ENCODE assay signal across 21 cellular contexts in genomic region chr7:99788554-99788953, GRCh38. TPM values are rescaled to one million over a fixed set of nuclear protein-coding genes. Genes with fewer than 3 reads are reported as not detected.
DNase-seq lines count a peak whose midpoint lies in the region; ATAC-seq and TF ChIP-seq lines count a peak whose summit lies in the region.
"Had no signal": no experiment of that assay in that cellular context is flagged by ENCODE, and none has a peak within 500 bp of the region (broad histone marks: within the 10 kb centered on the region; RNA-seq: fewer than 3 reads in every experiment).

No MANE protein-coding gene starts in this region.

- H3K4me3 Mint-ChIP-seq in activated naive CD4-positive, alpha-beta T cell treated with anti-CD3 and anti-CD28 coated beads for 36 hours: no peak overlapping the region
- H3K4me3 Mint-ChIP-seq: CD4-positive, alpha-beta T cell; GM23338; neural progenitor cell had no signal

- peak overlapping the region; percentile 72 for H3K27ac Mint-ChIP-seq in activated naive CD4-positive, alpha-beta T cell treated with anti-CD3 and anti-CD28 coated beads for 36 hours
- H3K27ac Mint-ChIP-seq: CD4-positive, alpha-beta T cell; GM23338; neural progenitor cell had no signal

- H3K27me3 ChIP-seq in gastrocnemius medialis: no peaks in the 10 kb centered on the region
- H3K27me3 ChIP-seq: neural progenitor cell, stomach had no signal

- peak; percentile 63 for DNase-seq in activated naive CD4-positive, alpha-beta T cell treated with anti-CD3 and anti-CD28 coated beads for 36 hours
- no peak for DNase-seq in activated naive CD4-positive, alpha-beta T cell (lab: John Stamatoyannopoulos, UW)
- DNase-seq in GM19240 (ENCODE audit: insufficient read length, low spot score) (peak; percentile 6), dermis blood vessel endothelial cell (peak; percentile 12), skeletal muscle cell (ENCODE audit: low read depth) (peak; percentile 21), gastrocnemius medialis (no peak), germinal center (ENCODE audit: low spot score) (no peak)
- DNase-seq: activated CD8-positive, alpha-beta memory T cell treated with anti-CD3 and anti-CD28 coated beads for 24 hours; CD4-positive, alpha-beta T cell; hypothalamus; NCI-H187; NK-92 treated with Interleukin-12 subunit alpha and Interleukin-12 subunit beta, amount 100 ng/mL, for 24 hours; stomach had no signal

- H3K4me1 Mint-ChIP-seq in activated naive CD4-positive, alpha-beta T cell treated with anti-CD3 and anti-CD28 coated beads for 36 hours (ENCODE audit: low read depth): peaks cover 37% of the 10 kb centered on the region
- H3K4me1 Mint-ChIP-seq: GM23338, neural progenitor cell had no signal

- no peak for TF ChIP-seq POLR2A in gastrocnemius medialis (IDR thresholded peaks at IDR 0.05)

- TF ChIP-seq CTCF in gastrocnemius medialis (IDR thresholded peaks at IDR 0.05 in 4 of 5, conservative IDR thresholded peaks at IDR 0.05 in 1 of 5): no peak

- H3K36me3 ChIP-seq in gastrocnemius medialis: no peaks in the 10 kb centered on the region
- H3K36me3 ChIP-seq: neural progenitor cell, prostate gland, stomach had no signal

- no peak overlapping the region for H3K4me3 ChIP-seq in skeletal muscle cell (ENCODE audit: low read depth, low read length)
- H3K4me3 ChIP-seq in gastrocnemius medialis: no peak overlapping the region
- H3K4me3 ChIP-seq: GM23338, neural progenitor cell, prostate gland, stomach had no signal

- peaks cover 2% of the 10 kb centered on the region for H3K27me3 Mint-ChIP-seq in activated naive CD4-positive, alpha-beta T cell treated with anti-CD3 and anti-CD28 coated beads for 36 hours (ENCODE audit: low read depth)

- CTCF ChIA-PET in activated naive CD4-positive, alpha-beta T cell treated with anti-CD3 and anti-CD28 coated beads for 36 hours (lab: Charles Lee): interaction anchor here (0.7 to 1.6 kb wide), 3 partner anchors 11 to 156 kb away, joined by 3 to 6 read pairs (median 5); no protein-coding TSS in a partner anchor

- no peak for ATAC-seq in HG03095 (IDR thresholded peaks at IDR 0.05; ENCODE audit: unreplicated experiment)
- ATAC-seq in gastrocnemius medialis: no peak
- ATAC-seq: GM23338 had no signal

- H3K4me1 ChIP-seq in gastrocnemius medialis: peaks cover 21 to 33% of the 10 kb centered on the region in 2 donors
- H3K4me1 ChIP-seq: neural progenitor cell, prostate gland, stomach had no signal

- in situ Hi-C loops in gastrocnemius medialis (cut with MboI; ENCODE audit: low sequenced_read_pairs in 4 of 4): no loop called here

- no peak overlapping the region for H3K27ac ChIP-seq in gastrocnemius medialis
- H3K27ac ChIP-seq: HL-60, neural progenitor cell, prostate gland, RWPE1, stomach had no signal

- H3K9me3 Mint-ChIP-seq in activated naive CD4-positive, alpha-beta T cell treated with anti-CD3 and anti-CD28 coated beads for 36 hours: no peaks in the 10 kb centered on the region
- H3K9me3 Mint-ChIP-seq: CD4-positive, alpha-beta T cell; GM23338; neural progenitor cell had no signal

- H3K9me3 ChIP-seq in gastrocnemius medialis: no peaks in the 10 kb centered on the region
- H3K9me3 ChIP-seq: prostate gland, stomach had no signal

- intact Hi-C loops in activated naive CD4-positive, alpha-beta T cell treated with anti-CD3 and anti-CD28 coated beads for 36 hours (cut with micrococcal nuclease): loop anchor here (1.0 to 10.0 kb wide), 7 partner anchors 15 to 236 kb away; no protein-coding TSS in a partner anchor
- intact Hi-C loops in gastrocnemius medialis (cut with DNase I; ENCODE audit: low total_unique reads): loop anchor here (2.0 kb wide), 1 partner anchor 48 kb away; no protein-coding TSS in a partner anchor

- H3K36me3 Mint-ChIP-seq in activated naive CD4-positive, alpha-beta T cell treated with anti-CD3 and anti-CD28 coated beads for 36 hours (ENCODE audit: low read depth): no peaks in the 10 kb centered on the region
- H3K36me3 Mint-ChIP-seq: neural progenitor cell had no signal

RNA-seq across cellular contexts. Expression of gene CYP3A4, which starts 4.6 kb away (rescaled TPM):
- not detected for total RNA-seq in activated naive CD4-positive, alpha-beta T cell treated with anti-CD3 and anti-CD28 coated beads for 36 hours
- total RNA-seq in dermis blood vessel endothelial cell: not detected in 2 replicates
- total RNA-seq in gastrocnemius medialis: 100 to 1,000 TPM in 1 of 4 donors, 1 to 10 TPM in 1, under 1 TPM in 1, not detected in 1; 0.71 to 107 (median 2.2) TPM
- total RNA-seq: CD4-positive, alpha-beta T cell; fibroblast of villous mesenchyme; GM23338; prostate gland; urinary bladder had no signal

RNA-seq across cellular contexts. Expression of gene CYP3A43, which starts 39.3 kb away (rescaled TPM):
- total RNA-seq in activated naive CD4-positive, alpha-beta T cell treated with anti-CD3 and anti-CD28 coated beads for 36 hours: not detected
- total RNA-seq in dermis blood vessel endothelial cell (not detected in 2 replicates), gastrocnemius medialis (1 to 10 TPM in 1 of 4 donors, under 1 TPM in 1, not detected in 2; 0.85 to 1.3 TPM)
- total RNA-seq: CD4-positive, alpha-beta T cell; fibroblast of villous mesenchyme; GM23338; stomach; urinary bladder had no signal

RNA-seq across cellular contexts. Expression of gene CYP3A7, which starts 53.6 kb away (rescaled TPM):
- total RNA-seq in activated naive CD4-positive, alpha-beta T cell treated with anti-CD3 and anti-CD28 coated beads for 36 hours: not detected
- total RNA-seq in dermis blood vessel endothelial cell: not detected in 2 replicates
- 1 to 10 TPM in 1 of 4 donors, under 1 TPM in 1, not detected in 2; 0.26 to 1.7 TPM for total RNA-seq in gastrocnemius medialis
- total RNA-seq: CD4-positive, alpha-beta T cell; fibroblast of villous mesenchyme; GM23338; prostate gland; stomach had no signal

Comparison
In these comparisons a context has a peak if more than half of its experiments do, and no peak if none do; other contexts are left out.
1. DNase-seq: peak in activated naive CD4-positive, alpha-beta T cell treated with anti-CD3 and anti-CD28 coated beads for 36 hours (single experiment), GM19240 (single experiment), dermis blood vessel endothelial cell (single experiment) and skeletal muscle cell (single experiment); none in activated naive CD4-positive, alpha-beta T cell (0 of 4), gastrocnemius medialis (0 of 2) and germinal center (single experiment).